Comparison of ENCODE assay signal across 1 cellular context in genomic region chr20:62898093-62898964, GRCh38.
TF ChIP-seq lines count a peak whose summit lies in the region.

No MANE protein-coding gene starts in this region.

TF ChIP-seq in H1, 55 proteins besides CTCF, POLR2A, EP300 and RAD21:
- TF ChIP-seq TCF12 (IDR thresholded peaks at IDR 0.05; ENCODE audit: low read depth, low read length) (no peak), ZNF274 (IDR thresholded peaks at IDR 0.05; ENCODE audit: borderline replicate concordance, extremely low read depth, low read length) (no peak), POLR2AphosphoS5 (IDR thresholded peaks at IDR 0.05; ENCODE audit: low read depth, low read length) (0 out of 2 replicates have a peak, but pooled peaks have one; percentile 9), RFX5 (IDR thresholded peaks at IDR 0.05; ENCODE audit: borderline replicate concordance, low read depth, low read length) (no peak)
